9 cellular contexts compared by ENCODE assay signal in the genomic region with DNA sequence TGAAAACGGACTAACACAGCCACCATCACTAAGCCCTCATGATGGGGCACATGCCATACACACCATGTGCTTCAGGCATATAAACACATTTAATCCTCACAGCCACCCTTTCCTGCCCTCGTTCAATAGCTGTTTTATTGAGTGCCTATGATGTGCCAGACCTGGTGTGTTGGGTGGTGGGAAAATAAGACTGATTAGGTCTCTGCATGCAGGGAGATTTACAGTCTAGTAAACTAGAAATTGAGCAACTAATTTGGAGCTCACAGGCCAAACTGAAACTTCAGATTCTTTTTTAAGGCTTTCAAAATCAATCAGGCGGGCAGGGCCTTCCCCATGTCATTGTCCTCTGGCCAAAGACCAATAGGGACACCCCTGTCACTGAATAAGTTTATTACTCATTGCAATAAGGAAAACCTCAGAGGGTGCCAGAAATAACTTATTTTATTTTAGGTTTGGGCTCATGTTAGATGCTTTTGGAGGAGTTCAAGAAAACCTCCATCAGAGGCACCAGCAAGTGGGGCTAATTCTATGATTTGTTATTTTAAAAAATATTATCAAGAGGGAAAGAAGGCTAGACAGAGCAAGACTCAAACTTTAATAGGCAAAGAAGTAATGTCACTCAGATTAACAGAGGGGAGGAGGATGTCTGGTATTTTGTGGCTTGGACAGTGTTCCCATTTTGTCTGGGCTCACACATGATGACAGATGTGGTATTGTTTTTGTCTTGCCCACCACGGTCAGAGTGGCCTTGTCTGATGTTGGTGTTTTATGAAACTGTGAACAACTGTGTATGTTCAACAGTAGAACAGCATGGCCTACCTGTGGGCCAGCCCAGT. TPM values are rescaled to one million over a fixed set of nuclear protein-coding genes. Genes with fewer than 3 reads are reported as not detected.
DNase-seq lines count a peak whose midpoint lies in the region; ATAC-seq and TF ChIP-seq lines count a peak whose summit lies in the region.
"Had no signal": no experiment of that assay in that cellular context is flagged by ENCODE, and none has a peak within 500 bp of the region (broad histone marks: within the 10 kb centered on the region; RNA-seq: fewer than 3 reads in every experiment).

No MANE protein-coding gene starts in this region.

- H3K27ac Mint-ChIP-seq in nephron progenitor cell (no peak overlapping the region), neural progenitor cell (no peak overlapping the region)

- no peak for TF ChIP-seq CTCF in KMS-11 (conservative IDR thresholded peaks at IDR 0.05; ENCODE audit: low read depth, low read length)
- no peak for TF ChIP-seq CTCF in nephron progenitor cell (IDR thresholded peaks at IDR 0.05)
- TF ChIP-seq CTCF in neural progenitor cell (IDR thresholded peaks at IDR 0.05), result no peak

- H3K4me3 Mint-ChIP-seq in nephron progenitor cell, result no peak overlapping the region
- H3K4me3 Mint-ChIP-seq in neural progenitor cell, result no peak overlapping the region

- H3K27me3 ChIP-seq in BLaER1 treated with 17β-estradiol and CSF1 and Interleukin-3, amounts not matched to agents 10 nM and 100 nM, result no peaks in the 10 kb centered on the region
- H3K27me3 ChIP-seq in KMS-11 (ENCODE audit: insufficient read depth, low read depth), result no peaks in the 10 kb centered on the region
- H3K27me3 ChIP-seq in neural progenitor cell, result no peaks in the 10 kb centered on the region

- peak overlapping the region in 3 of 11 experiments; percentile 0 to 33 (median 13); a peak in 3 of 22 replicates for H3K27ac ChIP-seq in BLaER1 treated with 17β-estradiol and CSF1 and Interleukin-3, amounts not matched to agents 10 nM and 100 nM
- H3K27ac ChIP-seq in KMS-11, result peak overlapping the region; percentile 87
- H3K27ac ChIP-seq in neural progenitor cell, result no peak overlapping the region

- H4K20me1 ChIP-seq in BLaER1 treated with 17β-estradiol and CSF1 and Interleukin-3, amounts not matched to agents 10 nM and 100 nM, result no peaks in the 10 kb centered on the region
- H4K20me1 ChIP-seq in KMS-11 (ENCODE audit: insufficient read depth) (no peaks in the 10 kb centered on the region), neural progenitor cell (ENCODE audit: low read depth) (no peaks in the 10 kb centered on the region)

- H3K9ac ChIP-seq in BLaER1 treated with 17β-estradiol and CSF1 and Interleukin-3, amounts not matched to agents 10 nM and 100 nM, result no peak overlapping the region
- H3K9ac ChIP-seq in KMS-11 (peak overlapping the region; percentile 44; the same call in 1 of the 2 replicates), neural progenitor cell (no peak overlapping the region)

- H3K4me2 ChIP-seq in BLaER1 treated with 17β-estradiol and CSF1 and Interleukin-3, amounts not matched to agents 10 nM and 100 nM, result peak overlapping the region; percentile 5 to 55 (median 28); a peak in 14 of 22 replicates
- H3K4me2 ChIP-seq in KMS-11 (peak overlapping the region; percentile 96), neural progenitor cell (no peak overlapping the region)

- H2AFZ ChIP-seq in KMS-11 (ENCODE audit: low read depth) (peak overlapping the region; percentile 44), neural progenitor cell (replicated peaks) (no peak overlapping the region)

- H3K79me2 ChIP-seq in KMS-11 (ENCODE audit: insufficient read depth, low read depth) (peaks cover 5% of the 10 kb centered on the region; the same call in 1 of the 2 replicates), neural progenitor cell (ENCODE audit: low read depth) (no peaks in the 10 kb centered on the region)

- ATAC-seq in GM19023 (IDR thresholded peaks at IDR 0.05; ENCODE audit: unreplicated experiment), result peak; percentile 86
- peak; percentile 90 for ATAC-seq in HG02759 (IDR thresholded peaks at IDR 0.05; ENCODE audit: unreplicated experiment)

- H3K4me3 ChIP-seq in BLaER1 treated with 17β-estradiol and CSF1 and Interleukin-3, amounts not matched to agents 10 nM and 100 nM, result no peak overlapping the region
- H3K4me3 ChIP-seq in KMS-11 (IDR thresholded peaks at IDR 0.05; ENCODE audit: insufficient read depth, low read depth, low read length), result no peak overlapping the region
- H3K4me3 ChIP-seq in neural progenitor cell, result no peak overlapping the region

- peaks cover 81% of the 10 kb centered on the region for H3K36me3 Mint-ChIP-seq in nephron progenitor cell (ENCODE audit: low read depth)
- peaks cover 26% of the 10 kb centered on the region for H3K36me3 Mint-ChIP-seq in neural progenitor cell

- peaks cover 0 to 17% (median 0%) of the 10 kb centered on the region in 11 experiments; a peak in 3 of 22 replicates for H3K9me3 ChIP-seq in BLaER1 treated with 17β-estradiol and CSF1 and Interleukin-3, amounts not matched to agents 10 nM and 100 nM (replicated peaks in 1 of 11)
- no peaks in the 10 kb centered on the region for H3K9me3 ChIP-seq in neural progenitor cell (ENCODE audit: low read depth)

- peaks cover 38 to 86% (median 71%) of the 10 kb centered on the region in 11 experiments for H3K36me3 ChIP-seq in BLaER1 treated with 17β-estradiol and CSF1 and Interleukin-3, amounts not matched to agents 10 nM and 100 nM
- H3K36me3 ChIP-seq in KMS-11 (ENCODE audit: insufficient read depth), result no peaks in the 10 kb centered on the region
- H3K36me3 ChIP-seq in neural progenitor cell, result no peaks in the 10 kb centered on the region

- H3K9me3 Mint-ChIP-seq in nephron progenitor cell (no peaks in the 10 kb centered on the region), neural progenitor cell (no peaks in the 10 kb centered on the region)

- H3K4me1 Mint-ChIP-seq in nephron progenitor cell (no peaks in the 10 kb centered on the region), neural progenitor cell (peaks cover 2% of the 10 kb centered on the region)

- H3K4me1 ChIP-seq in BLaER1 treated with 17β-estradiol and CSF1 and Interleukin-3, amounts not matched to agents 10 nM and 100 nM, result peaks cover 8 to 20% (median 11%) of the 10 kb centered on the region in 10 experiments; a peak in 17 of 20 replicates
- peaks cover 46% of the 10 kb centered on the region for H3K4me1 ChIP-seq in KMS-11 (ENCODE audit: low read depth, poor library complexity, severe bottlenecking)
- no peaks in the 10 kb centered on the region for H3K4me1 ChIP-seq in neural progenitor cell

- H3K27me3 Mint-ChIP-seq in nephron progenitor cell (ENCODE audit: low read depth, poor library complexity) (no peaks in the 10 kb centered on the region), neural progenitor cell (ENCODE audit: insufficient read depth, low read depth) (no peaks in the 10 kb centered on the region)

- DNase-seq in middle frontal gyrus (ENCODE audit: extremely low spot score, low spot score) (no peak), glomerular visceral epithelial cell (ENCODE audit: extremely low spot score) (no peak), nephron progenitor cell (no peak), neural progenitor cell (ENCODE audit: low spot score) (no peak)
- DNase-seq: activated CD8-positive, alpha-beta memory T cell treated with anti-CD3 and anti-CD28 coated beads, Interleukin-2, amount 50 U/mL, for 4 hours had no signal

- H3F3A ChIP-seq in neural progenitor cell (ENCODE audit: low read depth), result no peaks in the 10 kb centered on the region

RNA-seq across cellular contexts. Expression of a gene that starts 12.0 kb away (rescaled TPM):
- 13.7 and 23.1 TPM in 2 replicates for total RNA-seq in neural progenitor cell (ENCODE audit: low replicate concordance)
